In the genomic region with DNA sequence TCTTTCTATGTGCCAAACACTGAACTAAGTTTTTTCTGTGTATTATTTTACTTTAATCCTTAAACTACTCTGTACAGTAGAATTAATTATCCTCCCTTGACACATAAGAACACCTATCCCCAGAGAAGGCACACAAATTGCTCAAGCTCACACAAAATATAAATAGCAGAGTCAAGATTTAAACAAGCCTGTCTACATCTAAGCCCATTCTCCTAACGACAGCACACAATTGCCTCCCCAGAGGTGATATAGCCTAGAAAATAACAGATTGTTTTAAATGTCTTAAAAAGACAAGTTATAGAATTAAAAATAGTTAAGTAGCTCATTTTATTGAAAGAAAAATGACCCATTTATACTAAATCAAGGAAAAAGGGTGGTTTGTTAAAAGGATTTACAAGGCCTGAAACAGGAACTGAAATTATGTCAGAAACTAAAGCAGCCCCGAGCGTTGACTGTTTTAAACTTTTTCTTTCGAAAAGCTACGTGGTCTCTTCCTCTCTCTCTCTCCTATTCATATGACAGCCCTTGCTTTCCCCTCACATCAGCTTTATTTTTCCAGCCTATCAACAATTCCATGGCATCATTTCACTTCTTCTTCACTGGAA, we compare ENCODE assay signal across 12 cellular contexts. TPM values are rescaled to one million over a fixed set of nuclear protein-coding genes. Genes with fewer than 3 reads are reported as not detected.
DNase-seq lines count a peak whose midpoint lies in the region; ATAC-seq, FAIRE-seq and TF ChIP-seq lines count a peak whose summit lies in the region.
"Had no signal": no experiment of that assay in that cellular context is flagged by ENCODE, and none has a peak within 500 bp of the region (broad histone marks: within the 10 kb centered on the region; RNA-seq: fewer than 3 reads in every experiment).

No MANE protein-coding gene starts in this region.

- intact Hi-C loops in CD8-positive, alpha-beta T cell (cut with DNase I, micrococcal nuclease), result no loop called here

- peak overlapping the region; percentile 10; the same call in 1 of the 2 replicates for H3K4me3 ChIP-seq in GM08714 (ENCODE audit: low read length)
- H3K4me3 ChIP-seq in CD8-positive, alpha-beta T cell (ENCODE audit: low read depth, low read length), result no peak overlapping the region

- no peaks in the 10 kb centered on the region for H3K27me3 Mint-ChIP-seq in CD8-positive, alpha-beta T cell (ENCODE audit: low read depth)

- ATAC-seq in GM19438 (IDR thresholded peaks at IDR 0.05; ENCODE audit: low read depth, unreplicated experiment) (peak; percentile 91), HG02981 (IDR thresholded peaks at IDR 0.05; ENCODE audit: unreplicated experiment) (peak; percentile 91)
- no peak for ATAC-seq in CD8-positive, alpha-beta T cell

- POLR2A ChIA-PET in CD8-positive, alpha-beta T cell (lab: Charles Lee), result no interaction called here

- CTCF ChIA-PET in CD8-positive, alpha-beta T cell (lab: Charles Lee), result no interaction called here

- no peak for TF ChIP-seq CTCF in CD8-positive, alpha-beta T cell (IDR thresholded peaks at IDR 0.05)

- DNase-seq in NOMO-1 (lab: John Stamatoyannopoulos, UW; ENCODE audit: unreplicated experiment in 2 of 2), result peak; percentile 49 to 89
- DNase-seq in urothelium cell line (ENCODE audit: low spot score), result no peak
- DNase-seq in NCI-H128 (lab: John Stamatoyannopoulos, UW; ENCODE audit: unreplicated experiment), result no peak
- no peak for DNase-seq in activated effector memory CD4-positive, alpha-beta T cell treated with Interleukin-2 at 50 U/mL for 16 hours
- no peak for DNase-seq in CD8-positive, alpha-beta T cell
- DNase-seq: activated naive CD4-positive, alpha-beta T cell treated with anti-CD3 and anti-CD28 coated beads, Interleukin-2, amount 50 U/mL, for 16 hours; GOT3; NCI-H187 treated with DMSO at 0.1 percent for 48 hours; T1000 had no signal

- FAIRE-seq in urothelium cell line (lab: Jason Lieb, UNC), result no peak

- H3K4me3 Mint-ChIP-seq in CD8-positive, alpha-beta T cell, result no peak overlapping the region

- no peaks in the 10 kb centered on the region for H3K36me3 Mint-ChIP-seq in CD8-positive, alpha-beta T cell

- no peaks in the 10 kb centered on the region for H3K9me3 Mint-ChIP-seq in CD8-positive, alpha-beta T cell

- H3K4me1 ChIP-seq in CD8-positive, alpha-beta T cell (ENCODE audit: insufficient read depth, low read length), result peaks cover 4% of the 10 kb centered on the region

- no peaks in the 10 kb centered on the region for H3K27me3 ChIP-seq in CD8-positive, alpha-beta T cell (ENCODE audit: insufficient read depth, low read length)

- no peaks in the 10 kb centered on the region for H3K9me3 ChIP-seq in CD8-positive, alpha-beta T cell (ENCODE audit: low read length)

- no peaks in the 10 kb centered on the region for H3K36me3 ChIP-seq in CD8-positive, alpha-beta T cell (ENCODE audit: insufficient read depth, low read length)

- H3K4me1 Mint-ChIP-seq in CD8-positive, alpha-beta T cell (ENCODE audit: low read depth), result peaks cover 7% of the 10 kb centered on the region

- H3K27ac ChIP-seq in CD8-positive, alpha-beta T cell (ENCODE audit: low read depth, low read length), result no peak overlapping the region

- H3K27ac Mint-ChIP-seq in CD8-positive, alpha-beta T cell, result no peak overlapping the region

RNA-seq across cellular contexts. Expression of gene TNFSF18, which starts 30.5 kb away (rescaled TPM):
- total RNA-seq in CD8-positive, alpha-beta T cell, result not detected

Comparison
In these comparisons a context has a peak if more than half of its experiments do, and no peak if none do; other contexts are left out.
1. DNase-seq: peak in NOMO-1 (2 of 2); none in urothelium cell line (single experiment), NCI-H128 (single experiment), activated effector memory CD4-positive, alpha-beta T cell treated with Interleukin-2 at 50 U/mL for 16 hours (single experiment) and CD8-positive, alpha-beta T cell (0 of 7).